20 cellular contexts compared by ENCODE assay signal in the genomic region with DNA sequence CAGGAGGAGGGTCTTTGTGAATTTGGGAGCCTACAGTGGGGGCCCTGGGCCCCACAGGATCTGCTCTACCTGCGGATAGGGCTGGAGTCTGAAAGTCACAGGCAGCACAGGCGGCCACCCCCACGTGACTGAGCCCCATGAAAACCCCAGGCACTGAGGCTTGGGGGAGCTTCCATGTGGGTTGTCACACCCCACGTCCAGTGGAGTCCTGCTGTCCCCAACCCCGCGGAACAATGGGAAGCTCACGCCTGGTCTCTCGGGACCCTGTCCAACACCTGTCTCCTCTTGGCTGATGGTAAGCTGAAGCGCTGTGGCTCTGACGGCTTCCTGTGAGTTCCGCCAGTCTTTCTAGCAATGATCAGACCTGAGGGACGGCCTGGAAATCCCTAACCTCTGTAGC.
"Had no signal": no experiment of that assay in that cellular context is flagged by ENCODE, and none has a peak within 500 bp of the region (broad histone marks: within the 10 kb centered on the region; RNA-seq: fewer than 3 reads in every experiment).

No MANE protein-coding gene starts in this region.

- H3K27ac Mint-ChIP-seq: activated CD4-positive, alpha-beta T cell treated with anti-CD3 and anti-CD28 coated beads, Interleukin-2, amount 10 ng/mL, durations not matched to agents 7 days and 5 days; activated CD8-positive, alpha-beta T cell treated with anti-CD3 and anti-CD28 coated beads, Interleukin-2, amount 10 ng/mL, durations not matched to agents 7 days and 5 days; activated naive CD4-positive, alpha-beta T cell treated with anti-CD3 and anti-CD28 coated beads, Interleukin-2, amount 10 ng/mL, durations not matched to agents 7 days and 5 days; mesothelial cell of epicardium; nephron had no signal

- H3K4me1 Mint-ChIP-seq: mesothelial cell of epicardium had no signal

- H3K36me3 Mint-ChIP-seq: activated naive CD4-positive, alpha-beta T cell treated with anti-CD3 and anti-CD28 coated beads, Interleukin-2, amount 10 ng/mL, durations not matched to agents 7 days and 5 days; mesothelial cell of epicardium had no signal

- H3K4me2 ChIP-seq: hepatocyte had no signal

- H3K4me1 ChIP-seq: foreskin keratinocyte, tibial artery had no signal

- H3K9me3 Mint-ChIP-seq: activated CD4-positive, alpha-beta T cell treated with anti-CD3 and anti-CD28 coated beads, Interleukin-2, amount 10 ng/mL, durations not matched to agents 7 days and 5 days; central memory CD8-positive, alpha-beta T cell; mesothelial cell of epicardium; nephron had no signal

- H3K27me3 ChIP-seq: brain microvascular endothelial cell, colonic mucosa, foreskin keratinocyte, hepatocyte had no signal

- H3K27ac ChIP-seq: brain microvascular endothelial cell, colonic mucosa, foreskin keratinocyte, hepatocyte, tibial artery had no signal

- H3K79me2 ChIP-seq: hepatocyte had no signal

- H2AFZ ChIP-seq: hepatocyte had no signal

- H3K4me3 ChIP-seq: colonic mucosa, hepatocyte, lung, tibial artery had no signal

- ATAC-seq: activated CD8-positive, alpha-beta T cell treated with anti-CD3 and anti-CD28 coated beads, Interleukin-2, amount 10 ng/mL, durations not matched to agents 7 days and 5 days; foreskin keratinocyte had no signal

- DNase-seq: activated CD4-positive, alpha-beta T cell treated with anti-CD3 and anti-CD28 coated beads, Interleukin-2, amount 10 ng/mL, durations not matched to agents 7 days and 5 days; activated CD8-positive, alpha-beta memory T cell treated with anti-CD3 and anti-CD28 coated beads, Interleukin-2, amount 50 U/mL, for 4 hours; activated CD8-positive, alpha-beta T cell treated with anti-CD3 and anti-CD28 coated beads, Interleukin-2, amount 10 ng/mL, durations not matched to agents 7 days and 5 days; activated effector memory CD4-positive, alpha-beta T cell treated with Interleukin-2 at 50 U/mL for 16 hours; activated naive CD4-positive, alpha-beta T cell treated with anti-CD3 and anti-CD28 coated beads, Interleukin-2, amount 10 ng/mL, durations not matched to agents 7 days and 5 days; activated T-cell treated with anti-CD3 and anti-CD28 coated beads, Interleukin-2, amount 50 U/mL, for 48 hours; aorta; brain microvascular endothelial cell; colonic mucosa; foreskin keratinocyte; nucleus accumbens; retina; stimulated activated naive CD4-positive, alpha-beta T cell had no signal

- H3K36me3 ChIP-seq: brain microvascular endothelial cell, colonic mucosa, tibial artery had no signal

- H3K4me3 Mint-ChIP-seq: activated CD4-positive, alpha-beta T cell treated with anti-CD3 and anti-CD28 coated beads, Interleukin-2, amount 10 ng/mL, durations not matched to agents 7 days and 5 days; activated CD8-positive, alpha-beta T cell treated with anti-CD3 and anti-CD28 coated beads, Interleukin-2, amount 10 ng/mL, durations not matched to agents 7 days and 5 days; activated naive CD4-positive, alpha-beta T cell treated with anti-CD3 and anti-CD28 coated beads, Interleukin-2, amount 10 ng/mL, durations not matched to agents 7 days and 5 days; central memory CD8-positive, alpha-beta T cell; mesothelial cell of epicardium; nephron had no signal

- FAIRE-seq: urothelium cell line had no signal

- H3K9me3 ChIP-seq: colonic mucosa, tibial artery had no signal
